15 cellular contexts compared by ENCODE assay signal in the genomic region with DNA sequence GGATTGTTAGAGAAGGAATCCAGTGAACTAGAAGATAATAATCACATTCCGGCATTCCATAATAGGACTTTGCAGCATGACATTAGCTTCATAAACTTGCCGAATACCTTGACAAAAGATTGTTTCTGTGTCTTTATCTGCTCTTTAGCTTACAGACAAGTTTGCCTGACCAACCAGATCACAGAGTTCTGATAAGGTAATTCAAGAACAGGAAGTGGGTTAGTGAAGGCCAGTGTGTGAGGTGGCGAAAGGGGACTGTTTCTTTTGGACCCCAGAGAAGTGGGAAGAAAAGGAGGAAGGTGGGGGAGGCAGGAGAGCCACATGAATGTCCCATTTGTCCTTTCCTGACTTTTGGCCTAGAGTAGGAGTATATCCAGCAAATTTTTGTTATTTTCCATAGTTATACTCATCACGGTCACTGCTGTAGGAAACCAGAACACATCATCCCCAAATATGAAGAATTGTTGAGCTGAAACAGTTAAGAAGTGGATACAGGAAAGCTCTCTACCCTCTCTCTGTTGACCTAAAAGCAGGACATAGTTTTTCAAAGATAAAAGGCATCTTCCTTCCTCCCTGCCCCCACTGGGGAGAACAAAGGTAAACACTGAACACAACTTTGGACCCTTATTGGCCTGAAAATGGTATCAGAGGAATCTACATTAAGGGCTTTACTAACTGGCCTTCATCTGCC.
DNase-seq lines count a peak whose midpoint lies in the region; ATAC-seq and TF ChIP-seq lines count a peak whose summit lies in the region.
"Had no signal": no experiment of that assay in that cellular context is flagged by ENCODE, and none has a peak within 500 bp of the region (broad histone marks: within the 10 kb centered on the region; RNA-seq: fewer than 3 reads in every experiment).

No MANE protein-coding gene starts in this region.

- H3K9me3 Mint-ChIP-seq in activated CD4-positive, alpha-beta T cell treated with anti-CD3 and anti-CD28 coated beads, Interleukin-2, amount 10 ng/mL, durations not matched to agents 24 days and 14 days: peaks cover 4% of the 10 kb centered on the region
- peaks cover 3% of the 10 kb centered on the region for H3K9me3 Mint-ChIP-seq in activated T-helper 2 cell treated with anti-CD3 and anti-CD28 coated beads, Interferon-gamma antibody, Interleukin-2, Interleukin-4, amounts not matched to agents 10 μg/mL and 5 μg/mL and 100 μg/mL, durations not matched to agents 14 hours and 24 hours and 36 hours
- peaks cover 2% of the 10 kb centered on the region for H3K9me3 Mint-ChIP-seq in neural progenitor cell
- peaks cover 0 to 7% (median 0%) of the 10 kb centered on the region in 7 donors for H3K9me3 Mint-ChIP-seq in CD14-positive monocyte
- H3K9me3 Mint-ChIP-seq: neural crest cell had no signal

- H3K36me3 ChIP-seq in neural progenitor cell: no peaks in the 10 kb centered on the region
- no peaks in the 10 kb centered on the region for H3K36me3 ChIP-seq in brain microvascular endothelial cell (replicated peaks)
- H3K36me3 ChIP-seq: breast epithelium, uterus had no signal

- TF ChIP-seq CTCF in NB4 (IDR thresholded peaks at IDR 0.05; ENCODE audit: low read depth, low read length) (no peak), neural progenitor cell (IDR thresholded peaks at IDR 0.05) (no peak), brain microvascular endothelial cell (IDR thresholded peaks at IDR 0.05; ENCODE audit: low read depth, low read length, missing control alignments) (no peak), CD14-positive monocyte (IDR thresholded peaks at IDR 0.05) (no peak)

- in situ Hi-C loops in brain microvascular endothelial cell (cut with HindIII; ENCODE audit: low pct_ligation_motif_present, low sequenced_read_pairs): no loop called here

- no peak overlapping the region for H3K4me2 ChIP-seq in neural progenitor cell

- H3K4me1 Mint-ChIP-seq in activated CD4-positive, alpha-beta T cell treated with anti-CD3 and anti-CD28 coated beads, Interleukin-2, amount 10 ng/mL, durations not matched to agents 24 days and 14 days: peaks cover 71% of the 10 kb centered on the region
- H3K4me1 Mint-ChIP-seq in activated T-helper 2 cell treated with anti-CD3 and anti-CD28 coated beads, Interferon-gamma antibody, Interleukin-2, Interleukin-4, amounts not matched to agents 10 μg/mL and 5 μg/mL and 100 μg/mL, durations not matched to agents 14 hours and 24 hours and 36 hours (ENCODE audit: low read depth): peaks cover 78% of the 10 kb centered on the region
- peaks cover 12% of the 10 kb centered on the region for H3K4me1 Mint-ChIP-seq in neural progenitor cell
- peaks cover 29% of the 10 kb centered on the region for H3K4me1 Mint-ChIP-seq in CD14-positive monocyte

- no peak overlapping the region for H3K9ac ChIP-seq in neural progenitor cell

- intact Hi-C loops in activated CD4-positive, alpha-beta T cell treated with anti-CD3 and anti-CD28 coated beads, Interleukin-2, amount 10 ng/mL, durations not matched to agents 24 days and 14 days (cut with micrococcal nuclease): loop anchor here (5.0 kb wide), 1 partner anchor 133 kb away; no protein-coding TSS in a partner anchor
- intact Hi-C loops in activated T-helper 2 cell treated with anti-CD3 and anti-CD28 coated beads, Interferon-gamma antibody, Interleukin-2, Interleukin-4, amounts not matched to agents 10 μg/mL and 5 μg/mL and 100 μg/mL, durations not matched to agents 14 hours and 24 hours and 36 hours (cut with micrococcal nuclease): loop anchor here (10.0 kb wide), 1 partner anchor 150 kb away; no protein-coding TSS in a partner anchor
- intact Hi-C loops in CD14-positive monocyte (cut with micrococcal nuclease): loop anchor here in 1 of 2 donors (5.0 kb wide), 2 partner anchors 73 to 87 kb away; a partner anchor contains a TSS

- peak overlapping the region; percentile 40 for H2AFZ ChIP-seq in neural progenitor cell (replicated peaks)

- H3K27ac Mint-ChIP-seq in activated CD4-positive, alpha-beta T cell treated with anti-CD3 and anti-CD28 coated beads, Interleukin-2, amount 10 ng/mL, durations not matched to agents 24 days and 14 days: peak overlapping the region; percentile 45
- peak overlapping the region; percentile 83 for H3K27ac Mint-ChIP-seq in activated T-helper 2 cell treated with anti-CD3 and anti-CD28 coated beads, Interferon-gamma antibody, Interleukin-2, Interleukin-4, amounts not matched to agents 10 μg/mL and 5 μg/mL and 100 μg/mL, durations not matched to agents 14 hours and 24 hours and 36 hours
- H3K27ac Mint-ChIP-seq in neural progenitor cell: no peak overlapping the region
- peak overlapping the region in 2 of 7 donors; percentile 19 to 55 for H3K27ac Mint-ChIP-seq in CD14-positive monocyte

- peaks cover 2% of the 10 kb centered on the region for H3K36me3 Mint-ChIP-seq in activated CD4-positive, alpha-beta T cell treated with anti-CD3 and anti-CD28 coated beads, Interleukin-2, amount 10 ng/mL, durations not matched to agents 24 days and 14 days (ENCODE audit: low read depth)
- no peaks in the 10 kb centered on the region for H3K36me3 Mint-ChIP-seq in activated T-helper 2 cell treated with anti-CD3 and anti-CD28 coated beads, Interferon-gamma antibody, Interleukin-2, Interleukin-4, amounts not matched to agents 10 μg/mL and 5 μg/mL and 100 μg/mL, durations not matched to agents 14 hours and 24 hours and 36 hours (ENCODE audit: low read depth)
- peaks cover 2% of the 10 kb centered on the region for H3K36me3 Mint-ChIP-seq in neural progenitor cell
- no peaks in the 10 kb centered on the region for H3K36me3 Mint-ChIP-seq in CD14-positive monocyte

- peaks cover 11% of the 10 kb centered on the region for H3K4me1 ChIP-seq in neural progenitor cell
- H3K4me1 ChIP-seq: breast epithelium, uterus had no signal

- H3F3A ChIP-seq in neural progenitor cell (ENCODE audit: low read depth): no peaks in the 10 kb centered on the region

- H3K4me3 Mint-ChIP-seq in activated CD4-positive, alpha-beta T cell treated with anti-CD3 and anti-CD28 coated beads, Interleukin-2, amount 10 ng/mL, durations not matched to agents 24 days and 14 days: no peak overlapping the region
- H3K4me3 Mint-ChIP-seq in activated T-helper 2 cell treated with anti-CD3 and anti-CD28 coated beads, Interferon-gamma antibody, Interleukin-2, Interleukin-4, amounts not matched to agents 10 μg/mL and 5 μg/mL and 100 μg/mL, durations not matched to agents 14 hours and 24 hours and 36 hours (ENCODE audit: low read depth): peak overlapping the region; percentile 3
- no peak overlapping the region for H3K4me3 Mint-ChIP-seq in neural progenitor cell
- H3K4me3 Mint-ChIP-seq in CD14-positive monocyte: no peak overlapping the region
- H3K4me3 Mint-ChIP-seq: neural crest cell had no signal

- H4K20me1 ChIP-seq in neural progenitor cell (ENCODE audit: low read depth): no peaks in the 10 kb centered on the region

- no peaks in the 10 kb centered on the region for H3K9me3 ChIP-seq in neural progenitor cell (ENCODE audit: low read depth)
- H3K9me3 ChIP-seq: breast epithelium, uterus had no signal

- no peak for DNase-seq in activated CD4-positive, alpha-beta T cell treated with anti-CD3 and anti-CD28 coated beads, Interleukin-2, amount 10 ng/mL, durations not matched to agents 24 days and 14 days
- no peak for DNase-seq in activated CD4-positive, alpha-beta T cell treated with anti-CD3 and anti-CD28 coated beads for 48 hours
- peak; percentile 63 for DNase-seq in NB4 (ENCODE audit: low read depth)
- no peak for DNase-seq in activated T-helper 2 cell treated with anti-CD3 and anti-CD28 coated beads, Interferon-gamma antibody, Interleukin-2, Interleukin-4, amounts not matched to agents 10 μg/mL and 5 μg/mL and 100 μg/mL, durations not matched to agents 14 hours and 24 hours and 36 hours (ENCODE audit: low spot score)
- DNase-seq in neural progenitor cell (ENCODE audit: low spot score): no peak
- no peak for DNase-seq in brain microvascular endothelial cell
- no peak for DNase-seq in CD14-positive monocyte (ENCODE audit: low spot score)
- DNase-seq: activated CD4-positive, alpha-beta T cell treated with anti-CD3 and anti-CD28 coated beads, Interleukin-2, amount 50 U/mL, for 1 hour; NCI-H1417 treated with DMSO at 0.1 percent for 48 hours; NCI-H524; stimulated activated CD4-positive, alpha-beta T cell treated with anti-CD3 and anti-CD28 coated beads, Interleukin-4, amount 100 ng/mL, for 4 hours; uterus had no signal

- TF ChIP-seq POLR2A in NB4 (IDR thresholded peaks at IDR 0.05; ENCODE audit: extremely low read depth, insufficient read length): no peak

- H3K27ac ChIP-seq in neural progenitor cell: no peak overlapping the region
- no peak overlapping the region for H3K27ac ChIP-seq in brain microvascular endothelial cell
- H3K27ac ChIP-seq: breast epithelium, uterus had no signal

- H3K27me3 Mint-ChIP-seq in activated CD4-positive, alpha-beta T cell treated with anti-CD3 and anti-CD28 coated beads, Interleukin-2, amount 10 ng/mL, durations not matched to agents 24 days and 14 days: no peaks in the 10 kb centered on the region
- no peaks in the 10 kb centered on the region for H3K27me3 Mint-ChIP-seq in activated T-helper 2 cell treated with anti-CD3 and anti-CD28 coated beads, Interferon-gamma antibody, Interleukin-2, Interleukin-4, amounts not matched to agents 10 μg/mL and 5 μg/mL and 100 μg/mL, durations not matched to agents 14 hours and 24 hours and 36 hours (ENCODE audit: low read depth)
- H3K27me3 Mint-ChIP-seq in neural progenitor cell (ENCODE audit: insufficient read depth, low read depth) (no peaks in the 10 kb centered on the region), CD14-positive monocyte (ENCODE audit: low read depth in 3 of 3) (peaks cover 0 to 3% (median 0%) of the 10 kb centered on the region in 3 donors)

- H3K27me3 ChIP-seq in neural progenitor cell (no peaks in the 10 kb centered on the region), brain microvascular endothelial cell (replicated peaks) (no peaks in the 10 kb centered on the region)
- H3K27me3 ChIP-seq: breast epithelium, uterus had no signal

- no peaks in the 10 kb centered on the region for H3K79me2 ChIP-seq in neural progenitor cell (ENCODE audit: low read depth)

- no peak overlapping the region for H3K4me3 ChIP-seq in NB4 (ENCODE audit: low read depth, low read length)
- H3K4me3 ChIP-seq in neural progenitor cell: no peak overlapping the region
- no peak overlapping the region for H3K4me3 ChIP-seq in brain microvascular endothelial cell (ENCODE audit: low read depth, low read length)
- H3K4me3 ChIP-seq: breast epithelium, uterus had no signal

- no peak for ATAC-seq in GM21619 (IDR thresholded peaks at IDR 0.05; ENCODE audit: unreplicated experiment)
